ENCODE assay signal across 17 cellular contexts in the genomic region with DNA sequence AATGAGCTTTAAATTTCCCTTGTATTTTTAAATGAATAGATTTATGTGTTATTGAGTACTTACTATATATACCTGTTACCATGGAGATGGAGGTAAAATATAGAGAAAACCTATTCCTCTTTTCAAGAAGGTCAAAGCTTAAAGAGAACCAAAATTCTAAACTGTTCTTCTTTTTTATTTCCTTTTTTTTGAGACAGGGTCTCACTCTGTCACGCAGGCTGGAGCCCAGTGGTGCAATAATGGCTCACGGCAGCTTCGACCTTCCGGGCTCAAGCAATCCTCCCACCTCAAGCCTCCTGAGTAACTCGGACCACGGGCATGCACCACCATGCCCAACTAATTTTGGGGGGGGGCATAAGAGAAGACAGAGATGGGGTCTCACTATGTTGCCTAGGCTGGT.
"Had no signal": no experiment of that assay in that cellular context is flagged by ENCODE, and none has a peak within 500 bp of the region (broad histone marks: within the 10 kb centered on the region; RNA-seq: fewer than 3 reads in every experiment).

No MANE protein-coding gene starts in this region.

- H3K9me3 Mint-ChIP-seq: activated CD4-positive, alpha-beta memory T cell treated with anti-CD3 and anti-CD28 coated beads for 36 hours; immature natural killer cell; neural crest cell; WTC11 had no signal

- H3K36me3 Mint-ChIP-seq: activated CD4-positive, alpha-beta memory T cell treated with anti-CD3 and anti-CD28 coated beads for 36 hours; activated CD8-positive, alpha-beta memory T cell treated with anti-CD3 and anti-CD28 coated beads, Interleukin-2, amount 10 ng/mL, durations not matched to agents 7 days and 5 days; activated naive CD8-positive, alpha-beta T cell; immature natural killer cell; WTC11 had no signal

- ATAC-seq: activated CD8-positive, alpha-beta memory T cell treated with anti-CD3 and anti-CD28 coated beads, Interleukin-2, amount 10 ng/mL, durations not matched to agents 7 days and 5 days; stimulated activated naive CD8-positive, alpha-beta T cell treated with anti-CD3 and anti-CD28 coated beads, Interleukin-15, Interleukin-2, amounts not matched to agents 100 U/mL and 50 U/mL, for 24 hours; WTC11 had no signal

- H3K4me1 Mint-ChIP-seq: immature natural killer cell, neural crest cell, WTC11 had no signal

- DNase-seq: activated CD4-positive, alpha-beta memory T cell treated with anti-CD3 and anti-CD28 coated beads for 36 hours; activated CD4-positive, alpha-beta T cell treated with anti-CD3 and anti-CD28 coated beads for 4 hours; activated CD8-positive, alpha-beta memory T cell treated with anti-CD3 and anti-CD28 coated beads, Interleukin-2, amount 10 ng/mL, durations not matched to agents 7 days and 5 days; dermis blood vessel endothelial cell; effector memory CD4-positive, alpha-beta T cell; immature natural killer cell; kidney glomerular epithelial cell; left ventricle myocardium inferior; mammary epithelial cell; retina; stimulated activated CD8-positive, alpha-beta memory T cell treated with anti-CD3 and anti-CD28 coated beads, Interleukin-4, amount 100 ng/mL, for 48 hours; stimulated activated naive CD8-positive, alpha-beta T cell treated with anti-CD3 and anti-CD28 coated beads, Interleukin-15, Interleukin-2, amounts not matched to agents 100 U/mL and 50 U/mL, for 24 hours; substantia nigra; uterus had no signal

- H3K4me3 Mint-ChIP-seq: activated CD4-positive, alpha-beta memory T cell treated with anti-CD3 and anti-CD28 coated beads for 36 hours; activated CD8-positive, alpha-beta memory T cell treated with anti-CD3 and anti-CD28 coated beads, Interleukin-2, amount 10 ng/mL, durations not matched to agents 7 days and 5 days; activated naive CD8-positive, alpha-beta T cell; immature natural killer cell; neural crest cell; WTC11 had no signal

- H3K27ac Mint-ChIP-seq: activated CD4-positive, alpha-beta memory T cell treated with anti-CD3 and anti-CD28 coated beads for 36 hours; activated CD8-positive, alpha-beta memory T cell treated with anti-CD3 and anti-CD28 coated beads, Interleukin-2, amount 10 ng/mL, durations not matched to agents 7 days and 5 days; activated naive CD8-positive, alpha-beta T cell; immature natural killer cell; WTC11 had no signal
